ENCODE assay signal across 20 cellular contexts in the genomic region with DNA sequence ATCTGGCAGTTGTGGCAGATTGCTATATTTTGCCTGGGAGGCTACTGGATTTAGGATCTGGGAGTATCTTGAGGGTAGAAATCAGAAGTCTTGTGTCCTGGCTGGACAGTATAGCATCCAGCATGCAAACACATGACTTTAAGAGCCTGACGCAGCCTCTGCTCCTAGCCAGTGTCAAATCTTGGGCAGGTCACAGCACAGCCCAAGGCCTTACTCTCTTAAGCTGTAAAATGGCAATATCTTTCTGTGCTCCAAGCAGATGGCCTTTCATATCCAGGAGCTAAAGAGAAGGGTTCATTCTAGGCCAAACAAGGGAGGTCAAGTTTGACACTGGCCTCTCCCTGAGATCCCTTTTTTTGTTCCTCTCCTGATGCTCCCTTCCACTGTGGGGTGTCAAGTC.
"Had no signal": no experiment of that assay in that cellular context is flagged by ENCODE, and none has a peak within 500 bp of the region (broad histone marks: within the 10 kb centered on the region; RNA-seq: fewer than 3 reads in every experiment).

No MANE protein-coding gene starts in this region.

- H3K9me3 ChIP-seq: adrenal gland, right atrium auricular region, thyroid gland had no signal

- H3K27ac ChIP-seq: adrenal gland, breast epithelium, psoas muscle, right atrium auricular region, thyroid gland had no signal

- H3K4me1 ChIP-seq: adrenal gland, breast epithelium, psoas muscle had no signal

- H3K27me3 ChIP-seq: adrenal gland, breast epithelium, right atrium auricular region, thyroid gland had no signal

- H3K4me3 ChIP-seq: adrenal gland, breast epithelium, psoas muscle, right atrium auricular region, thyroid gland had no signal

- H3K36me3 ChIP-seq: adrenal gland, breast epithelium, right atrium auricular region, thyroid gland had no signal

- H3K36me3 Mint-ChIP-seq: activated naive CD8-positive, alpha-beta T cell had no signal

- H3K9me3 Mint-ChIP-seq: activated T-cell treated with anti-CD3 and anti-CD28 coated beads, Interleukin-2, amount 50 U/mL, for 24 hours; central memory CD8-positive, alpha-beta T cell; nephron; T-helper 1 cell treated with Interleukin-12 subunit alpha and Interleukin-12 subunit beta and Interleukin-4 antibody, amounts not matched to agents 30 μg/mL and 1 μg/mL, for 36 hours had no signal

- H3K27ac Mint-ChIP-seq: activated B cell treated with CpG ODN at 0.5 μM for 24 hours; activated CD4-positive, alpha-beta T cell treated with anti-CD3 and anti-CD28 coated beads for 36 hours; activated naive CD8-positive, alpha-beta T cell; activated T-cell treated with anti-CD3 and anti-CD28 coated beads, Interleukin-2, amount 50 U/mL, for 24 hours; activated T-helper 17 cell treated with anti-CD3 and anti-CD28 coated beads, Interleukin-2, amount 50 U/mL, for 72 hours; memory B cell; T-helper 1 cell treated with Interleukin-12 subunit alpha and Interleukin-12 subunit beta and Interleukin-4 antibody, amounts not matched to agents 30 μg/mL and 1 μg/mL, for 36 hours had no signal

- H3K4me3 Mint-ChIP-seq: activated B cell treated with CpG ODN at 0.5 μM for 24 hours; activated CD4-positive, alpha-beta T cell treated with anti-CD3 and anti-CD28 coated beads for 36 hours; activated naive CD8-positive, alpha-beta T cell; activated T-cell treated with anti-CD3 and anti-CD28 coated beads, Interleukin-2, amount 50 U/mL, for 24 hours; activated T-helper 17 cell treated with anti-CD3 and anti-CD28 coated beads, Interleukin-2, amount 50 U/mL, for 72 hours; central memory CD8-positive, alpha-beta T cell; memory B cell; nephron; T-helper 1 cell treated with Interleukin-12 subunit alpha and Interleukin-12 subunit beta and Interleukin-4 antibody, amounts not matched to agents 30 μg/mL and 1 μg/mL, for 36 hours had no signal

- ATAC-seq: activated CD4-positive, alpha-beta T cell treated with anti-CD3 and anti-CD28 coated beads for 36 hours; activated T-helper 17 cell treated with anti-CD3 and anti-CD28 coated beads, Interleukin-2, amount 50 U/mL, for 72 hours; psoas muscle had no signal

- H3K4me1 Mint-ChIP-seq: activated CD4-positive, alpha-beta T cell treated with anti-CD3 and anti-CD28 coated beads for 36 hours; activated T-helper 17 cell treated with anti-CD3 and anti-CD28 coated beads, Interleukin-2, amount 50 U/mL, for 72 hours; central memory CD8-positive, alpha-beta T cell had no signal

- DNase-seq: activated B cell treated with CpG ODN at 0.5 μM for 24 hours; activated CD4-positive, alpha-beta T cell treated with anti-CD3 and anti-CD28 coated beads for 36 hours; activated CD4-positive, alpha-beta T cell treated with anti-CD3 and anti-CD28 coated beads, Interleukin-2, amount 50 U/mL, for 4 hours; activated CD8-positive, alpha-beta memory T cell treated with anti-CD3 and anti-CD28 coated beads for 24 hours; activated CD8-positive, alpha-beta memory T cell treated with anti-CD3 and anti-CD28 coated beads, Interleukin-2, amount 50 U/mL, for 4 hours; activated T-cell treated with anti-CD3 and anti-CD28 coated beads, Interleukin-2, amount 50 U/mL, for 24 hours; psoas muscle; stimulated activated CD4-positive, alpha-beta T cell treated with anti-CD3 and anti-CD28 coated beads, Interleukin-4, amount 100 ng/mL, for 24 hours; stimulated activated naive CD4-positive, alpha-beta T cell treated with Interleukin-2 at 50 U/mL for 16 hours; T1000; thyroid gland had no signal
